In the genomic region with DNA sequence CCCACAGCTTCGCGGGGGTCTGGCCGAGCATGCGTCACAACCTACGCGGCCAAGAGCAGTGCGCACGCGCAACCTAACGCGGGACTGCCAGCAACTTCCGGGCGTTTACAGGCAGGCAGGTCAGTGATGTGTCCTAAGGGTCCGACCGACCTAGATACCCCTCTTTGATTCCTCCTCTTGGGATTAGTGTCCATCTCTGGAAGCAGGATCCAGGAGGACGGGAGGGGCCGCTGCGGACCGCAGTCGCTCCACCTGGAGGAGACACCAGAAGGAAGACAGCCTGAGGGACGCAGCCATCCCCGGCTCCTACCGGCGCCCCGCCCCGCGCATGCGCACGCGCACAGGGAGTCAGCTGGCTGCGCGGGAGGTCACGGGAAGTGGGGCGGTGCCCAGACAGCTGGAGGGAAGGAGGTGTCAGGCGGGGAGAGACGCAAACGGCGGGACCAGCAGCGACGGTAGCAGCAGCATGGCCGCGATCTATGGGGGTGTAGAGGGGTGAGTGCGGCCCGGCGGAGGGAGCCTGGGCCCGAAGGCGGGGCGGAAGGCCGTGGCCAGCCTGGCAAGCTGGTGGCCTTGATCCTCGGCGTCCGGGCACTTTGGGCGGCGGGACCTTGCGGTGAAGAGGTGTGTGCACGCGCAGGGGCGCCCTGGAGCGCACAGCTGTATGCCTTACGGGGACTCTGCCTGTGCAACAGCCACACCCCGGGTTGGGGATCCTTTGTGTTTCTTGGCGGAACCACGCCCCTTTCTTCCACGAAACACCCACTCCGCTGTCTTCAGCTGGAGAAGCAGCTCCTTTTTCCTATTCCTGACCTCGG, we compare ENCODE assay signal across 8 cellular contexts.
A peak's percentile ranks its signal among the peaks of the same experiment; 100 is the strongest.
DNase-seq lines count a peak whose midpoint lies in the region; ATAC-seq lines count a peak whose summit lies in the region.

A gene (plus strand): TSS at position 431 of the 818 bp plus-strand sequence. CDS start 36 bp downstream, at position 467.

- ATAC-seq in GM19328 (IDR thresholded peaks at IDR 0.05; ENCODE audit: unreplicated experiment): peak; percentile 63
- ATAC-seq in HG03469 (IDR thresholded peaks at IDR 0.05; ENCODE audit: unreplicated experiment): peak; percentile 31

- no peaks in the 10 kb centered on the region for H3K9me3 ChIP-seq in BLaER1

- H3K4me3 ChIP-seq in BLaER1: peak within 1 kb of the TSS; percentile 94

- H3K9ac ChIP-seq in BLaER1: peak within 1 kb of the TSS; percentile 87

- peak within 1 kb of the TSS; percentile 78 for H3K27ac ChIP-seq in BLaER1
- peak within 1 kb of the TSS; percentile 99 for H3K27ac ChIP-seq in cingulate gyrus (ENCODE audit: low read depth, low read length)
- peak within 1 kb of the TSS; percentile 99 for H3K27ac ChIP-seq in layer of hippocampus (ENCODE audit: low read depth, low read length)

- H4K20me1 ChIP-seq in BLaER1: peaks cover 7% of the 10 kb centered on the region; the same call in 1 of the 2 replicates

- H3K36me3 ChIP-seq in BLaER1: peaks cover 10% of the 10 kb centered on the region

- H3K27me3 ChIP-seq in BLaER1: no peaks in the 10 kb centered on the region
- no peaks in the 10 kb centered on the region for H3K27me3 ChIP-seq in layer of hippocampus (ENCODE audit: control insufficient read depth, insufficient read depth, low read length)

- H3K4me2 ChIP-seq in BLaER1: peak within 1 kb of the TSS; percentile 100

- peak; percentile 91 to 95 for DNase-seq in NCI-H526 (lab: John Stamatoyannopoulos, UW)
- peak; percentile 97 for DNase-seq in activated CD4-positive, alpha-beta T cell treated with anti-CD3 and anti-CD28 coated beads for 48 hours
- DNase-seq in stimulated activated CD4-positive, alpha-beta T cell treated with anti-CD3 and anti-CD28 coated beads, Interleukin-1b, Interleukin-23, amount 100 ng/mL, for 24 hours (ENCODE audit: low read depth in 4 of 4, low spot score in 1 of 4): peak; percentile 90 to 94 (median 92)

- H3K4me1 ChIP-seq in BLaER1: peaks cover 69% of the 10 kb centered on the region

Comparison
In these comparisons a context has a peak if more than half of its experiments do, and no peak if none do; other contexts are left out.
1. Peak in every context shown above with its lines: DNase-seq, ATAC-seq, H3K4me3 ChIP-seq and H3K27ac ChIP-seq.